ENCODE assay signal across 8 cellular contexts in the genomic region with DNA sequence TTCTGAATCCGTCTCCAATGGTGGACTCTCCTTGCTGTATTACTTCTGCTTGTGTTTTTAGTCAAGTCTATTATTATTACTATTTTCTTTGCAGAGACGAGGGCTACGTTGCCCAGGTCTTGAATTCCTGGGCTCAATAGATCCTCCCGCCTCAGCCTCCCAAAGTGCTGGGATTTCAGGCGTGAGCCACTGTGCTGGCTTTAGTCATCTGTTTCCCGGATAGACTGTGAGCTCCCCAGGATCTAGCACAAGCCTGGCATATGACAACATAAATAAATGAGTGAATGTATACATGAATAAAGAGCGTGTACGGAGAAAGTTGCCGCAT. TPM values are rescaled to one million over a fixed set of nuclear protein-coding genes. Genes with fewer than 3 reads are reported as not detected.
DNase-seq lines count a peak whose midpoint lies in the region; ATAC-seq and TF ChIP-seq lines count a peak whose summit lies in the region.

No MANE protein-coding gene starts in this region.

- H3K4me3 ChIP-seq in Karpas-422 (ENCODE audit: low read length) (peak overlapping the region; percentile 98), endocrine pancreas (ENCODE audit: control insufficient read depth, insufficient read depth, low read length) (peak overlapping the region; percentile 33)

- TF ChIP-seq CTCF in omental fat pad (IDR thresholded peaks at IDR 0.05) = no peak

- no peaks in the 10 kb centered on the region for H3K9me2 ChIP-seq in Karpas-422 (replicated peaks; ENCODE audit: insufficient read depth, low read length)

- peaks cover 43% of the 10 kb centered on the region for H3K79me2 ChIP-seq in Karpas-422 (ENCODE audit: low read length)

- peaks cover 9% of the 10 kb centered on the region; the same call in 1 of the 2 replicates for H4K20me1 ChIP-seq in Karpas-422 (ENCODE audit: insufficient read depth, low read depth, low read length)

- H3K27ac ChIP-seq in Karpas-422 (ENCODE audit: low read length) = peak overlapping the region; percentile 16; the same call in 1 of the 2 replicates

- peak overlapping the region; percentile 69 for H3K9ac ChIP-seq in Karpas-422 (ENCODE audit: low read length)
- no peak overlapping the region for H3K9ac ChIP-seq in endocrine pancreas (ENCODE audit: control insufficient read depth, insufficient read depth, low read length)

- H3K4me2 ChIP-seq in Karpas-422 (ENCODE audit: low read depth, low read length, poor library complexity, severe bottlenecking) = peak overlapping the region; percentile 80

- peak; percentile 34 for ATAC-seq in GM19035 (IDR thresholded peaks at IDR 0.05; ENCODE audit: unreplicated experiment)
- ATAC-seq in omental fat pad (ENCODE audit: low FRiP score) = peak; percentile 60

- DNase-seq in Karpas-422 = no peak
- no peak for DNase-seq in omental fat pad (ENCODE audit: low spot score)
- no peak for DNase-seq in activated CD4-positive, CD25-positive, alpha-beta regulatory T cell (lab: John Stamatoyannopoulos, UW)
- no peak for DNase-seq in NCI-H345 (lab: John Stamatoyannopoulos, UW)
- DNase-seq in NCI-H1105 (lab: John Stamatoyannopoulos, UW) = no peak
- no peak for DNase-seq in MV-4-11 (lab: John Stamatoyannopoulos, UW)

- no peaks in the 10 kb centered on the region for H3K9me3 ChIP-seq in Karpas-422 (ENCODE audit: low read length)
- H3K9me3 ChIP-seq in endocrine pancreas (ENCODE audit: control insufficient read depth, low read length) = no peaks in the 10 kb centered on the region

- H3K36me3 ChIP-seq in Karpas-422 (ENCODE audit: insufficient read depth, low read length) (peaks cover 4% of the 10 kb centered on the region; the same call in 1 of the 2 replicates), endocrine pancreas (ENCODE audit: control insufficient read depth, insufficient read depth, low read length) (no peaks in the 10 kb centered on the region)

- peak overlapping the region; percentile 84 for H2AFZ ChIP-seq in Karpas-422 (ENCODE audit: low read length)

- peaks cover 26% of the 10 kb centered on the region for H3K4me1 ChIP-seq in Karpas-422 (ENCODE audit: low read length)
- H3K4me1 ChIP-seq in endocrine pancreas (ENCODE audit: control insufficient read depth, insufficient read depth, low read length) = peaks cover 10% of the 10 kb centered on the region

- H3K27me3 ChIP-seq in Karpas-422 (ENCODE audit: low read length) (no peaks in the 10 kb centered on the region), endocrine pancreas (ENCODE audit: control insufficient read depth, insufficient read depth, low read length) (no peaks in the 10 kb centered on the region)

RNA-seq across cellular contexts. Expression of a gene that starts 0.4 kb away (rescaled TPM):
- total RNA-seq in Karpas-422 (2014; rRNA removed; shearing (Covaris generic); ENCODE audit: low replicate concordance) = 23.0 and 33.1 TPM in 2 replicates
- total RNA-seq in omental fat pad = 10 to 100 TPM; 29.4 to 48.5 (median 39.3) TPM

RNA-seq across cellular contexts. Expression of a gene that starts 19.8 kb away (rescaled TPM):
- 42.8 and 66.8 TPM in 2 replicates for total RNA-seq in Karpas-422 (2014; rRNA removed; shearing (Covaris generic); ENCODE audit: low replicate concordance)
- total RNA-seq in omental fat pad = 10 to 100 TPM; 27.0 to 40.4 (median 31.0) TPM
